Comparison of ENCODE assay signal across 1 cellular context in genomic region chr12:49133014-49133413, GRCh38.
TF ChIP-seq lines count a peak whose summit lies in the region.

No MANE protein-coding gene starts in this region.

TF ChIP-seq in GM12878, 131 proteins besides CTCF, POLR2A, EP300 and RAD21:
- TF ChIP-seq GABPA (IDR thresholded peaks at IDR 0.05; ENCODE audit: low read depth) (no peak), CBX3 (IDR thresholded peaks at IDR 0.05; ENCODE audit: borderline replicate concordance, low read depth) (no peak), MYC (IDR thresholded peaks at IDR 0.05; ENCODE audit: insufficient read depth, insufficient read length, insufficient replicate concordance, low read length, severe bottlenecking) (no peak), MEF2A (IDR thresholded peaks at IDR 0.05; ENCODE audit: insufficient read depth, low read depth, low read length) (no peak), E2F4 (IDR thresholded peaks at IDR 0.05; ENCODE audit: low read depth, low read length) (no peak), EZH2 (IDR thresholded peaks at IDR 0.05; ENCODE audit: borderline replicate concordance, control insufficient read depth, low read depth, low read length) (no peak), MTA3 (IDR thresholded peaks at IDR 0.05; ENCODE audit: borderline replicate concordance, low read length) (no peak), ELK1 (IDR thresholded peaks at IDR 0.05; ENCODE audit: low read depth, low read length) (no peak), WRNIP1 (IDR thresholded peaks at IDR 0.05; ENCODE audit: borderline replicate concordance, low read depth, low read length) (no peak), RCOR1 (conservative IDR thresholded peaks at IDR 0.05; ENCODE audit: low read depth, low read length) (no peak), SIX5 (IDR thresholded peaks at IDR 0.05; ENCODE audit: low read depth, low read length, severe bottlenecking) (no peak), CREM (IDR thresholded peaks at IDR 0.05; ENCODE audit: low read depth) (no peak), ATF2 (IDR thresholded peaks at IDR 0.05; ENCODE audit: low read length) (no peak), CEBPB (IDR thresholded peaks at IDR 0.05; ENCODE audit: borderline replicate concordance in 1 of 2, low read depth in 2 of 2, low read length in 2 of 2) (no peak), BMI1 (IDR thresholded peaks at IDR 0.05; ENCODE audit: borderline replicate concordance) (no peak), CREB1 (IDR thresholded peaks at IDR 0.05; ENCODE audit: low read depth) (no peak)
- TF ChIP-seq, protein P1, sequence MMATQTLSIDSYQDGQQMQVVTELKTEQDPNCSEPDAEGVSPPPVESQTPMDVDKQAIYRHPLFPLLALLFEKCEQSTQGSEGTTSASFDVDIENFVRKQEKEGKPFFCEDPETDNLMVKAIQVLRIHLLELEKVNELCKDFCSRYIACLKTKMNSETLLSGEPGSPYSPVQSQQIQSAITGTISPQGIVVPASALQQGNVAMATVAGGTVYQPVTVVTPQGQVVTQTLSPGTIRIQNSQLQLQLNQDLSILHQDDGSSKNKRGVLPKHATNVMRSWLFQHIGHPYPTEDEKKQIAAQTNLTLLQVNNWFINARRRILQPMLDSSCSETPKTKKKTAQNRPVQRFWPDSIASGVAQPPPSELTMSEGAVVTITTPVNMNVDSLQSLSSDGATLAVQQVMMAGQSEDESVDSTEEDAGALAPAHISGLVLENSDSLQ (IDR thresholded peaks at IDR 0.05): no peak
TF ChIP-seq in GM12878: peak in this region for 0.
